In the genomic region with DNA sequence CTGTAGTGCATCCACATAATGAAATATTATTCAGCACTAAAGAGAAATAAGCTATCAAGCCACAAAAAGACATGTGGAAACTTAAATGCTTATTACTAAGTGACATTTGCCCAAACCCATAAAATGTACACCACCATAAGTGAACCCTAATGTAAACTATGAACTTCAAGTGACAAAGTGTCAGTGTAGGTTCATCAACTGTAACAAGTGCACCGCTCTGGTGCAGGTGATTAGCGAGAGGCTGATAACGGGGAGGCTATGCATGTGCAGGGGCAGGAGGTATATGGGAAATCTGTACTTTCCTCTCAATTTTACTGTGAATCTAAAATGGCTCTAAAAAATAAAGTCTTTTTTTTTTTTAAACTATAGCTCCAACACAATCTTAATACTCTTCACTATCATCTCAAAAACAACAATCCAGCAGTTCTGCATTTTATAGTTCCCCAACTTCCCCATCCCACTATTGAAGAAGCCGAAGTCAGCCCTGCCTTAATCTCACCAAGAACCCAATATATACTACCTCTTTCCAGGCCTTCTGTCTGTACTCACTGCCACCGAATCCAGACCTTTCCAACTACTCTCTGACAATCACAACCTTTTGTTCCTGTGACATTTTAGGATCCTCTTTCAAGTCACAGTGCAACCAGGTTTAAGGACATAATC, we compare ENCODE assay signal across 11 cellular contexts. TPM values are rescaled to one million over a fixed set of nuclear protein-coding genes. Genes with fewer than 3 reads are reported as not detected.
DNase-seq lines count a peak whose midpoint lies in the region; ATAC-seq, FAIRE-seq and TF ChIP-seq lines count a peak whose summit lies in the region.
"Had no signal": no experiment of that assay in that cellular context is flagged by ENCODE, and none has a peak within 500 bp of the region (broad histone marks: within the 10 kb centered on the region; RNA-seq: fewer than 3 reads in every experiment).

No MANE protein-coding gene starts in this region.

- H3K4me3 ChIP-seq in BLaER1 treated with 17β-estradiol and CSF1 and Interleukin-3, amounts not matched to agents 10 nM and 100 nM, result no peak overlapping the region
- H3K4me3 ChIP-seq in neuronal stem cell (ENCODE audit: low read length in 2 of 2) (no peak overlapping the region), BE2C (ENCODE audit: low read depth, low read length) (no peak overlapping the region), PC-3 (ENCODE audit: low read length) (no peak overlapping the region)
- H3K4me3 ChIP-seq: sigmoid colon had no signal

- H3K4ac ChIP-seq in neuronal stem cell (ENCODE audit: low read length), result no peak overlapping the region

- H3K9me3 Mint-ChIP-seq in immature natural killer cell, result no peaks in the 10 kb centered on the region

- H3K79me2 ChIP-seq in PC-3 (ENCODE audit: low read length), result peaks cover 72% of the 10 kb centered on the region

- POLR2A ChIA-PET in PC-3 (lab: Charles Lee; ENCODE audit: unreplicated experiment), result no interaction called here

- peak overlapping the region; percentile 25 for H3K4me3 Mint-ChIP-seq in T-helper 17 cell
- peak overlapping the region in 2 of 5 donors; percentile 1 to 2 for H3K4me3 Mint-ChIP-seq in immature natural killer cell

- H4K8ac ChIP-seq in neuronal stem cell (ENCODE audit: low read depth, low read length), result no peak overlapping the region

- CTCF ChIA-PET in PC-3 (lab: Charles Lee), result no interaction called here

- no peak overlapping the region for H2AFZ ChIP-seq in neuronal stem cell (ENCODE audit: low read length)
- H2AFZ ChIP-seq in PC-3 (ENCODE audit: low read length), result no peak overlapping the region

- H3K14ac ChIP-seq in neuronal stem cell (ENCODE audit: low read length), result no peak overlapping the region

- H2BK120ac ChIP-seq in neuronal stem cell (ENCODE audit: low read depth, low read length), result no peak overlapping the region

- H4K20me1 ChIP-seq in BLaER1 treated with 17β-estradiol and CSF1 and Interleukin-3, amounts not matched to agents 10 nM and 100 nM, result peaks cover 84 to 100% (median 99%) of the 10 kb centered on the region in 11 experiments
- no peaks in the 10 kb centered on the region for H4K20me1 ChIP-seq in PC-3 (ENCODE audit: low read length)

- no peak overlapping the region for H2AK5ac ChIP-seq in neuronal stem cell (ENCODE audit: low read depth, low read length)

- DNase-seq in GM19239 (ENCODE audit: insufficient read length, low spot score), result no peak
- no peak for DNase-seq in T-helper 17 cell
- DNase-seq in immature natural killer cell, result no peak
- no peak for DNase-seq in neuronal stem cell (ENCODE audit: low spot score)
- DNase-seq in BE2C, result no peak
- DNase-seq in PC-3, result no peak
- DNase-seq: H7, KG1, sigmoid colon had no signal

- no peaks in the 10 kb centered on the region for H3K27me3 ChIP-seq in BLaER1 treated with 17β-estradiol and CSF1 and Interleukin-3, amounts not matched to agents 10 nM and 100 nM
- H3K27me3 ChIP-seq in neuronal stem cell (ENCODE audit: control insufficient read depth in 3 of 3, insufficient read depth in 3 of 3, low read depth in 1 of 3, low read length in 3 of 3) (no peaks in the 10 kb centered on the region), BE2C (no peaks in the 10 kb centered on the region), PC-3 (ENCODE audit: low read length) (no peaks in the 10 kb centered on the region)
- H3K27me3 ChIP-seq: sigmoid colon had no signal

- peaks cover 81 to 98% (median 92%) of the 10 kb centered on the region in 10 experiments for H3K4me1 ChIP-seq in BLaER1 treated with 17β-estradiol and CSF1 and Interleukin-3, amounts not matched to agents 10 nM and 100 nM
- peaks cover 0 to 2% of the 10 kb centered on the region in 2 donors for H3K4me1 ChIP-seq in neuronal stem cell (ENCODE audit: control insufficient read depth in 2 of 2, insufficient read depth in 1 of 2, low read depth in 1 of 2, low read length in 2 of 2)
- H3K4me1 ChIP-seq in BE2C, result no peaks in the 10 kb centered on the region
- peaks cover 33% of the 10 kb centered on the region for H3K4me1 ChIP-seq in PC-3 (ENCODE audit: insufficient read depth, low read length)

- H3K4me2 ChIP-seq in BLaER1 treated with 17β-estradiol and CSF1 and Interleukin-3, amounts not matched to agents 10 nM and 100 nM, result peak overlapping the region; percentile 44 to 93 (median 69)
- H3K4me2 ChIP-seq in neuronal stem cell (ENCODE audit: insufficient read depth, low read length, poor library complexity, severe bottlenecking), result no peak overlapping the region
- no peak overlapping the region for H3K4me2 ChIP-seq in PC-3 (ENCODE audit: low read length)

- no peaks in the 10 kb centered on the region for H3K79me1 ChIP-seq in neuronal stem cell (ENCODE audit: low read depth, low read length)

- no peak overlapping the region for H3K23ac ChIP-seq in neuronal stem cell (ENCODE audit: low read depth, low read length, poor library complexity)

- no peaks in the 10 kb centered on the region for H3K27me3 Mint-ChIP-seq in T-helper 17 cell
- H3K27me3 Mint-ChIP-seq in immature natural killer cell (ENCODE audit: low read depth in 3 of 3), result peaks cover 0 to 3% (median 2%) of the 10 kb centered on the region in 3 donors

- H2BK15ac ChIP-seq in neuronal stem cell (ENCODE audit: low read length), result no peak overlapping the region

- peak; percentile 74 for FAIRE-seq in GM19239 (lab: Jason Lieb, UNC)

- no CpG with 5 or more reads among the region's 5 CpGs for WGBS in neuronal stem cell (ENCODE audit: extremely low coverage in 2 of 2, insufficient read length in 2 of 2, insufficient replicate concordance in 1 of 2), 2 donors

- no peak overlapping the region for H3K18ac ChIP-seq in neuronal stem cell (ENCODE audit: low read length)

- H3K27ac Mint-ChIP-seq in T-helper 17 cell (peak overlapping the region; percentile 93), immature natural killer cell (peak overlapping the region; percentile 55 to 88 (median 69))

- no TSS peak for BruUV-seq in PC-3 (replicated peaks; lab: Mats Ljungman, UMichigan)

- H3K36me3 Mint-ChIP-seq in T-helper 17 cell (ENCODE audit: low read depth) (peaks cover 3% of the 10 kb centered on the region), immature natural killer cell (peaks cover 3 to 9% (median 4%) of the 10 kb centered on the region in 3 donors)

- H3K4me1 Mint-ChIP-seq in T-helper 17 cell, result peaks cover 51% of the 10 kb centered on the region
- peaks cover 76 to 98% of the 10 kb centered on the region in 2 donors for H3K4me1 Mint-ChIP-seq in immature natural killer cell

- TF ChIP-seq CTCF in BE2C (IDR thresholded peaks at IDR 0.05; ENCODE audit: low read depth, low read length), result no peak
- no peak for TF ChIP-seq CTCF in PC-3 (conservative IDR thresholded peaks at IDR 0.05; ENCODE audit: low read depth, low read length)

- no peak overlapping the region for H2BK12ac ChIP-seq in neuronal stem cell (ENCODE audit: low read length)

- H3K9me3 ChIP-seq in BLaER1 treated with 17β-estradiol and CSF1 and Interleukin-3, amounts not matched to agents 10 nM and 100 nM (replicated peaks in 1 of 11), result no peaks in the 10 kb centered on the region; a peak in 2 of 22 replicates
- H3K9me3 ChIP-seq in T-helper 17 cell (ENCODE audit: control insufficient read depth, low read length, poor library complexity, severe bottlenecking), result no peaks in the 10 kb centered on the region
- peaks cover 0 to 8% of the 10 kb centered on the region in 2 donors for H3K9me3 ChIP-seq in neuronal stem cell (replicated peaks in 1 of 2; ENCODE audit: control insufficient read depth in 2 of 2, insufficient read depth in 1 of 2, low read depth in 1 of 2, low read length in 2 of 2)
- H3K9me3 ChIP-seq in BE2C, result no peaks in the 10 kb centered on the region
- no peaks in the 10 kb centered on the region for H3K9me3 ChIP-seq in PC-3 (ENCODE audit: low read length)
- H3K9me3 ChIP-seq: sigmoid colon had no signal

- peak overlapping the region in 5 of 11 experiments; percentile 2 to 31 (median 10); a peak in 6 of 22 replicates for H3K9ac ChIP-seq in BLaER1 treated with 17β-estradiol and CSF1 and Interleukin-3, amounts not matched to agents 10 nM and 100 nM
- no peak overlapping the region for H3K9ac ChIP-seq in neuronal stem cell (ENCODE audit: low read depth, low read length, poor library complexity)
- H3K9ac ChIP-seq in PC-3 (ENCODE audit: low read length), result no peak overlapping the region

- ATAC-seq in T-helper 17 cell, result peak; percentile 25
- no peak for ATAC-seq in PC-3
- no peak for ATAC-seq in GM21390 (IDR thresholded peaks at IDR 0.05; ENCODE audit: unreplicated experiment)

- no peak overlapping the region for H2BK5ac ChIP-seq in neuronal stem cell (ENCODE audit: low read length)

- no peaks in the 10 kb centered on the region for H3K9me2 ChIP-seq in PC-3 (replicated peaks; ENCODE audit: low read length)

- no peaks in the 10 kb centered on the region for H3F3A ChIP-seq in PC-3 (ENCODE audit: low read length, unreplicated experiment)

- H4K91ac ChIP-seq in neuronal stem cell (ENCODE audit: low read depth, low read length, poor library complexity), result no peak overlapping the region

- peaks cover 31 to 100% (median 87%) of the 10 kb centered on the region in 11 experiments for H3K36me3 ChIP-seq in BLaER1 treated with 17β-estradiol and CSF1 and Interleukin-3, amounts not matched to agents 10 nM and 100 nM
- H3K36me3 ChIP-seq in neuronal stem cell (replicated peaks in 1 of 2; ENCODE audit: control insufficient read depth in 2 of 2, insufficient read depth in 2 of 2, low read length in 2 of 2) (no peaks in the 10 kb centered on the region), BE2C (no peaks in the 10 kb centered on the region), PC-3 (ENCODE audit: low read depth, low read length) (no peaks in the 10 kb centered on the region)
- H3K36me3 ChIP-seq: sigmoid colon had no signal

- intact Hi-C loops in PC-3 (cut with micrococcal nuclease), result no loop called here

- peak overlapping the region in 9 of 11 experiments; percentile 12 to 43 (median 38); a peak in 10 of 22 replicates for H3K27ac ChIP-seq in BLaER1 treated with 17β-estradiol and CSF1 and Interleukin-3, amounts not matched to agents 10 nM and 100 nM
- H3K27ac ChIP-seq in neuronal stem cell (replicated peaks; ENCODE audit: low read length) (no peak overlapping the region), PC-3 (ENCODE audit: low read length) (no peak overlapping the region)
- H3K27ac ChIP-seq: sigmoid colon had no signal

RNA-seq across cellular contexts. Expression of a gene that starts 22.6 kb away (rescaled TPM):
- total RNA-seq in T-helper 17 cell, result 100 to 1,000 TPM; 197 to 232 TPM
- polyA plus RNA-seq in immature natural killer cell, result 100 to 1,000 TPM in 1 of 3 donors, 10 to 100 TPM in 2; 76.8 to 128 (median 92.9) TPM
- polyA plus RNA-seq in neuronal stem cell (2013, experiment 1 of 2), result 11.2 TPM
- polyA plus RNA-seq in neuronal stem cell (2013, experiment 2 of 2), result 10.3 TPM
- polyA plus RNA-seq in BE2C (2012; ENCODE audit: insufficient read depth, insufficient read length, low read depth), result 2.7 TPM
- total RNA-seq in PC-3 (2014; rRNA removed), result 15.3 and 17.7 TPM in 2 replicates

Comparison
In these comparisons a context has a peak if more than half of its experiments do, and no peak if none do; other contexts are left out.
1. H3K27ac ChIP-seq: peak in BLaER1 treated with 17β-estradiol and CSF1 and Interleukin-3, amounts not matched to agents 10 nM and 100 nM (9 of 11); none in neuronal stem cell (single experiment) and PC-3 (single experiment).
2. H3K4me2 ChIP-seq: peak in BLaER1 treated with 17β-estradiol and CSF1 and Interleukin-3, amounts not matched to agents 10 nM and 100 nM (11 of 11); none in neuronal stem cell (single experiment) and PC-3 (single experiment).
3. RNA of a gene that starts 22.6 kb away (total RNA-seq): 197 to 232 TPM in T-helper 17 cell; 15.3 to 17.7 TPM in PC-3; every median in the first group is over 10 times any median in the second.